8 cellular contexts compared by ENCODE assay signal in the genomic region with DNA sequence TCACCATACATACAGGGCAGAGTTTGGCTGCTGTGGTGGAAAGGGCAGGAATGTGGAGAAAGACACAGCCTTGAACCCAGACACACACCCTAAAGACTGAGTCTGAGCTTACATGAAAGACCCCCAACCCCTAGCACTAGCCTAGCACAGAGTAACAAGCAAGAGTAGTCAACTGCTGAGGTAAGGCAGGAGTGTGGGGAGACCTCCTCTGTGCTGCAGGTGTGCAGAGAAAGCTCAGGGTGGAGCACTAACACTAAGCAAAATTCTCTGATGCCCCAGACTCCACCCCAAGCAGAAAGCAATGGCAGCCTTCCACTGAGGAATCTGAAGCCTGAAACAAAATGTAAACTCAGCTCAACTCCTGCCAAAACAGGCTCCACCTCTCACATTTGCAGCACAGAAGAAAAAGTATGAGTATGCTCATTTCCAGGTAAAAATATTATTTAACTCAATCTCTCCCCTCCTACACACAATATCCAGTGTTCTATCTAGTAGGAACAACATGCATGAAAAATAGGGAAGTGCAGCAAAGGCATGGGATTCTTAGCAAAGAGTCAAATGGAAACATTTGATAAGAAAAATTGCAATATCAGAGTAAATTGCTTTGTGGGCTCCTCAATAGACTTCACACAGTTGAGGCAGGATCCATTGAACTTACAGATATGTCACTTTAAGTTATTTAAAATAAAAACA.
A peak's percentile ranks its signal among the peaks of the same experiment; 100 is the strongest.
DNase-seq lines count a peak whose midpoint lies in the region; ATAC-seq and TF ChIP-seq lines count a peak whose summit lies in the region.

No MANE protein-coding gene starts in this region.

- H3K36me3 Mint-ChIP-seq in CD4-positive, alpha-beta memory T cell: peaks cover 3 to 6% of the 10 kb centered on the region in 2 donors

- H3K4me3 ChIP-seq in CD4-positive, alpha-beta memory T cell (ENCODE audit: low read length in 2 of 2): no peak overlapping the region
- H3K4me3 ChIP-seq in mucosa of descending colon: no peak overlapping the region

- peak; percentile 53 for ATAC-seq in GM18502 (IDR thresholded peaks at IDR 0.05; ENCODE audit: poor library complexity, unreplicated experiment)
- peak; percentile 51 for ATAC-seq in HG02798 (IDR thresholded peaks at IDR 0.05; ENCODE audit: poor library complexity, unreplicated experiment)
- ATAC-seq in mucosa of descending colon: peak; percentile 73

- no peaks in the 10 kb centered on the region for H3K27me3 ChIP-seq in CD4-positive, alpha-beta memory T cell (ENCODE audit: insufficient read depth, low read length)

- H3K27me3 Mint-ChIP-seq in CD4-positive, alpha-beta memory T cell: no peaks in the 10 kb centered on the region

- DNase-seq in CD4-positive, alpha-beta memory T cell: peak in 1 of 5 donors; percentile 13
- DNase-seq in NCI-H446 (lab: John Stamatoyannopoulos, UW) (peak; percentile 2 to 18), cerebellar cortex (ENCODE audit: low spot score) (peak; percentile 62), mucosa of descending colon (peak in 1 of 3 donors; percentile 3), DMS79 treated with DMSO at 0.1 percent for 48 hours (lab: John Stamatoyannopoulos, UW) (no peak)
- no peak for DNase-seq in effector CD4-positive, alpha-beta T cell

- peaks cover 29% of the 10 kb centered on the region for H3K4me1 ChIP-seq in CD4-positive, alpha-beta memory T cell (ENCODE audit: insufficient read depth, low read length)
- no peaks in the 10 kb centered on the region for H3K4me1 ChIP-seq in mucosa of descending colon (ENCODE audit: low read depth)

- peaks cover 32 to 40% (median 36%) of the 10 kb centered on the region in 4 donors for H3K4me1 Mint-ChIP-seq in CD4-positive, alpha-beta memory T cell

- peak overlapping the region; percentile 32 to 79 (median 62) for H3K4me3 Mint-ChIP-seq in CD4-positive, alpha-beta memory T cell

- peak overlapping the region in 4 of 7 donors; percentile 26 to 80 (median 55) for H3K27ac Mint-ChIP-seq in CD4-positive, alpha-beta memory T cell

- POLR2A ChIA-PET in CD4-positive, alpha-beta memory T cell (lab: Charles Lee; ENCODE audit: partially characterized antibody): interaction anchor here (1.3 kb wide), 1 partner anchor 16 kb away, joined by 3 read pairs; no protein-coding TSS in a partner anchor

- H3K36me3 ChIP-seq in CD4-positive, alpha-beta memory T cell (ENCODE audit: insufficient read depth, low read length): no peaks in the 10 kb centered on the region
- no peaks in the 10 kb centered on the region for H3K36me3 ChIP-seq in mucosa of descending colon (ENCODE audit: low read depth)

- no peak for TF ChIP-seq CTCF in mucosa of descending colon (IDR thresholded peaks at IDR 0.05)

- no peak overlapping the region for H3K27ac ChIP-seq in CD4-positive, alpha-beta memory T cell (ENCODE audit: low read depth, low read length)

- H3K9me3 Mint-ChIP-seq in CD4-positive, alpha-beta memory T cell: no peaks in the 10 kb centered on the region

- intact Hi-C loops in CD4-positive, alpha-beta memory T cell (cut with micrococcal nuclease): no loop called here
- intact Hi-C loops in mucosa of descending colon (cut with DNase I, micrococcal nuclease): no loop called here

- no peaks in the 10 kb centered on the region for H3K9me3 ChIP-seq in CD4-positive, alpha-beta memory T cell (ENCODE audit: control insufficient read depth in 1 of 2, low read length in 2 of 2)
- no peaks in the 10 kb centered on the region for H3K9me3 ChIP-seq in mucosa of descending colon

- CTCF ChIA-PET in CD4-positive, alpha-beta memory T cell (lab: Charles Lee; ENCODE audit: partially characterized antibody): interaction anchor here (0.6 to 2.0 kb wide), 7 partner anchors 10 to 530 kb away, joined by 3 to 5 read pairs (median 3); no protein-coding TSS in a partner anchor

Comparison
In these comparisons a context has a peak if more than half of its experiments do, and no peak if none do; other contexts are left out.
1. DNase-seq: peak in NCI-H446 (2 of 2) and cerebellar cortex (single experiment); none in DMS79 treated with DMSO at 0.1 percent for 48 hours (single experiment) and effector CD4-positive, alpha-beta T cell (single experiment).
2. Peak in every context shown above with its lines, with median percentiles within 50 percentile points of each other: ATAC-seq.